Comparison of ENCODE assay signal across 11 cellular contexts in the genomic region with DNA sequence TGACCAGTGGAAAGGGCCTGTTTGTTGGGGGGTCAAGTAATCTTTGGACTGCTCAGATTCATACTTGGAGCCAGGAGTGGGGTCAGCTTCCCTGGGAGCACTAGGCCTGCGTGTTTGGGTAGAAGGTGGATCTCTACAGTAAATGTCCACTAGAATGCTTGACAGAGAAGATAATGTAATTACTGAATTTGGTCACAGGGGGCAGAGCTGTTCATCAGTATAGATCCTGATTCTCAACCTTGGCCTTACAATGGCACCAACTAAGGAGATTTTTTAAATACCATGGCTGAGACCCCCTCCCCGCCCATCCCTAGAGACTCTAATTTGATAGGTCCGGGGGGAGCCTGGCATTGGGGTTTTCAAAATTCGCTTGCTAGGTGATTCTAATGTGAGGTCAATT.
DNase-seq lines count a peak whose midpoint lies in the region; ATAC-seq and TF ChIP-seq lines count a peak whose summit lies in the region.
"Had no signal": no experiment of that assay in that cellular context is flagged by ENCODE, and none has a peak within 500 bp of the region (broad histone marks: within the 10 kb centered on the region; RNA-seq: fewer than 3 reads in every experiment).

No MANE protein-coding gene starts in this region.

- no peak overlapping the region for H3K9ac ChIP-seq in SK-N-SH

- no peak overlapping the region for H3K4me3 ChIP-seq in H7 (ENCODE audit: insufficient read depth, low read depth, low read length)
- no peak overlapping the region for H3K4me3 ChIP-seq in SK-N-SH (ENCODE audit: low read depth in 2 of 2, low read length in 1 of 2)

- ATAC-seq in HG02870 (IDR thresholded peaks at IDR 0.05; ENCODE audit: unreplicated experiment) (no peak), HG02588 (IDR thresholded peaks at IDR 0.05; ENCODE audit: unreplicated experiment) (no peak)

- DNase-seq in CD14-positive monocyte (ENCODE audit: low spot score) (no peak), H7 (peak; percentile 8), SK-N-SH (no peak), kidney glomerular epithelial cell (lab: John Stamatoyannopoulos, UW) (peak; percentile 0), AG08395 (ENCODE audit: low spot score) (no peak), NCI-H2107 treated with DMSO at 0.1 percent for 48 hours (lab: John Stamatoyannopoulos, UW; ENCODE audit: unreplicated experiment) (no peak)
- DNase-seq: amniotic stem cell, immature natural killer cell, NCI-H2107 had no signal

- POLR2A ChIA-PET in SK-N-SH (lab: Yijun Ruan, JAX): no interaction called here

- no peak for TF ChIP-seq EP300 in SK-N-SH (IDR thresholded peaks at IDR 0.05; ENCODE audit: borderline replicate concordance in 1 of 2, low read depth in 1 of 2, low read length in 1 of 2)

- peaks cover 0 to 3% (median 3%) of the 10 kb centered on the region in 3 donors for H3K27me3 Mint-ChIP-seq in CD14-positive monocyte (ENCODE audit: low read depth in 3 of 3)

- no peaks in the 10 kb centered on the region for H4K20me1 ChIP-seq in SK-N-SH (ENCODE audit: insufficient read depth)

- intact Hi-C loops in CD14-positive monocyte (cut with micrococcal nuclease): no loop called here

- no peaks in the 10 kb centered on the region for H3K27me3 ChIP-seq in H7 (ENCODE audit: control insufficient read depth, insufficient read depth, low read length)
- H3K27me3 ChIP-seq in SK-N-SH (ENCODE audit: insufficient read depth): no peaks in the 10 kb centered on the region

- H3K27ac Mint-ChIP-seq in CD14-positive monocyte: no peak overlapping the region
- H3K27ac Mint-ChIP-seq: immature natural killer cell had no signal

- H3F3A ChIP-seq in SK-N-SH (replicated peaks; ENCODE audit: insufficient read depth): no peaks in the 10 kb centered on the region

- no peaks in the 10 kb centered on the region for H3K9me2 ChIP-seq in SK-N-SH

- TF ChIP-seq RAD21 in SK-N-SH (IDR thresholded peaks at IDR 0.05; ENCODE audit: low read length): 0 out of 2 replicates have a peak, but pooled peaks have one; percentile 12

- TF ChIP-seq CTCF in CD14-positive monocyte (IDR thresholded peaks at IDR 0.05): peak; percentile 41
- peak; percentile 46 for TF ChIP-seq CTCF in SK-N-SH (IDR thresholded peaks at IDR 0.05)

- H3K36me3 Mint-ChIP-seq in CD14-positive monocyte: no peaks in the 10 kb centered on the region
- H3K36me3 Mint-ChIP-seq: immature natural killer cell had no signal

- H3K4me3 Mint-ChIP-seq in CD14-positive monocyte: no peak overlapping the region
- H3K4me3 Mint-ChIP-seq: immature natural killer cell had no signal

- H3K36me3 ChIP-seq in H7 (replicated peaks; ENCODE audit: control insufficient read depth, insufficient read depth, low read length) (no peaks in the 10 kb centered on the region), SK-N-SH (replicated peaks in 1 of 2; ENCODE audit: control insufficient read depth in 1 of 2, insufficient read depth in 2 of 2, low read length in 1 of 2) (no peaks in the 10 kb centered on the region)

- no peaks in the 10 kb centered on the region for H3K4me1 ChIP-seq in SK-N-SH (ENCODE audit: control insufficient read depth in 1 of 2, insufficient read depth in 2 of 2, low read depth in 1 of 2, low read length in 1 of 2)

- H3K79me2 ChIP-seq in SK-N-SH (ENCODE audit: insufficient read depth): no peaks in the 10 kb centered on the region

- H3K9me3 ChIP-seq in SK-N-SH: no peaks in the 10 kb centered on the region

- CTCF ChIA-PET in SK-N-SH (lab: Yijun Ruan, JAX): interaction anchor here (0.8 to 2.4 kb wide), 3 partner anchors 9 to 31 kb away, joined by 3 to 9 read pairs (median 6); no protein-coding TSS in a partner anchor

- H3K4me1 Mint-ChIP-seq in CD14-positive monocyte: no peaks in the 10 kb centered on the region
- H3K4me1 Mint-ChIP-seq: immature natural killer cell had no signal

- no peak overlapping the region for H3K27ac ChIP-seq in SK-N-SH (ENCODE audit: low read depth in 2 of 2, low read length in 1 of 2)

- H3K9me3 Mint-ChIP-seq in CD14-positive monocyte: peaks cover 0 to 5% (median 2%) of the 10 kb centered on the region in 7 donors

- WGBS in SK-N-SH (ENCODE audit: low lambda C conversion rate): 55% methylated on average over 4 of the region's 4 CpGs

- H3K4me2 ChIP-seq in SK-N-SH: no peak overlapping the region

- no peak overlapping the region for H2AFZ ChIP-seq in SK-N-SH (ENCODE audit: low read depth)

TF ChIP-seq in SK-N-SH, 30 proteins besides CTCF, POLR2A, EP300 and RAD21:
- TF ChIP-seq FOSL2 (IDR thresholded peaks at IDR 0.05; ENCODE audit: borderline replicate concordance, low read depth) (no peak), FOXJ3 (CRISPR knock-in tag; IDR thresholded peaks at IDR 0.05) (no peak), SMC3 (IDR thresholded peaks at IDR 0.05; ENCODE audit: low read depth, low read length) (no peak), YY1 (IDR thresholded peaks at IDR 0.05; ENCODE audit: low read depth) (no peak), NRF1 (IDR thresholded peaks at IDR 0.05; ENCODE audit: low read depth, low read length) (no peak), TEAD4 (IDR thresholded peaks at IDR 0.05; ENCODE audit: borderline replicate concordance, insufficient read depth) (no peak), CHD2 (IDR thresholded peaks at IDR 0.05; ENCODE audit: low read length, partially characterized antibody) (no peak), GABPA (IDR thresholded peaks at IDR 0.05; ENCODE audit: low read depth) (no peak), GATA2 (CRISPR knock-in tag; IDR thresholded peaks at IDR 0.05) (no peak), RFX5 (IDR thresholded peaks at IDR 0.05; ENCODE audit: low read length) (no peak), TCF12 (IDR thresholded peaks at IDR 0.05) (no peak), MEF2A (IDR thresholded peaks at IDR 0.05; ENCODE audit: borderline replicate concordance, low read depth) (no peak), MXI1 (IDR thresholded peaks at IDR 0.05; ENCODE audit: low read depth, low read length) (no peak), ELF1 (IDR thresholded peaks at IDR 0.05) (no peak)
- TF ChIP-seq, protein P1, sequence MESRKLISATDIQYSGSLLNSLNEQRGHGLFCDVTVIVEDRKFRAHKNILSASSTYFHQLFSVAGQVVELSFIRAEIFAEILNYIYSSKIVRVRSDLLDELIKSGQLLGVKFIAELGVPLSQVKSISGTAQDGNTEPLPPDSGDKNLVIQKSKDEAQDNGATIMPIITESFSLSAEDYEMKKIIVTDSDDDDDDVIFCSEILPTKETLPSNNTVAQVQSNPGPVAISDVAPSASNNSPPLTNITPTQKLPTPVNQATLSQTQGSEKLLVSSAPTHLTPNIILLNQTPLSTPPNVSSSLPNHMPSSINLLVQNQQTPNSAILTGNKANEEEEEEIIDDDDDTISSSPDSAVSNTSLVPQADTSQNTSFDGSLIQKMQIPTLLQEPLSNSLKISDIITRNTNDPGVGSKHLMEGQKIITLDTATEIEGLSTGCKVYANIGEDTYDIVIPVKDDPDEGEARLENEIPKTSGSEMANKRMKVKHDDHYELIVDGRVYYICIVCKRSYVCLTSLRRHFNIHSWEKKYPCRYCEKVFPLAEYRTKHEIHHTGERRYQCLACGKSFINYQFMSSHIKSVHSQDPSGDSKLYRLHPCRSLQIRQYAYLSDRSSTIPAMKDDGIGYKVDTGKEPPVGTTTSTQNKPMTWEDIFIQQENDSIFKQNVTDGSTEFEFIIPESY (IDR thresholded peaks at IDR 0.05; ENCODE audit: borderline replicate concordance, low read depth): no peak
- TF ChIP-seq, protein P2, sequence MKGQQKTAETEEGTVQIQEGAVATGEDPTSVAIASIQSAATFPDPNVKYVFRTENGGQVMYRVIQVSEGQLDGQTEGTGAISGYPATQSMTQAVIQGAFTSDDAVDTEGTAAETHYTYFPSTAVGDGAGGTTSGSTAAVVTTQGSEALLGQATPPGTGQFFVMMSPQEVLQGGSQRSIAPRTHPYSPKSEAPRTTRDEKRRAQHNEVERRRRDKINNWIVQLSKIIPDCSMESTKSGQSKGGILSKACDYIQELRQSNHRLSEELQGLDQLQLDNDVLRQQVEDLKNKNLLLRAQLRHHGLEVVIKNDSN (IDR thresholded peaks at IDR 0.05; ENCODE audit: borderline replicate concordance, low read depth): no peak
- TF ChIP-seq, protein P3, sequence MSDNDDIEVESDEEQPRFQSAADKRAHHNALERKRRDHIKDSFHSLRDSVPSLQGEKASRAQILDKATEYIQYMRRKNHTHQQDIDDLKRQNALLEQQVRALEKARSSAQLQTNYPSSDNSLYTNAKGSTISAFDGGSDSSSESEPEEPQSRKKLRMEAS (IDR thresholded peaks at IDR 0.05; ENCODE audit: low read depth): no peak
- TF ChIP-seq, protein P4, sequence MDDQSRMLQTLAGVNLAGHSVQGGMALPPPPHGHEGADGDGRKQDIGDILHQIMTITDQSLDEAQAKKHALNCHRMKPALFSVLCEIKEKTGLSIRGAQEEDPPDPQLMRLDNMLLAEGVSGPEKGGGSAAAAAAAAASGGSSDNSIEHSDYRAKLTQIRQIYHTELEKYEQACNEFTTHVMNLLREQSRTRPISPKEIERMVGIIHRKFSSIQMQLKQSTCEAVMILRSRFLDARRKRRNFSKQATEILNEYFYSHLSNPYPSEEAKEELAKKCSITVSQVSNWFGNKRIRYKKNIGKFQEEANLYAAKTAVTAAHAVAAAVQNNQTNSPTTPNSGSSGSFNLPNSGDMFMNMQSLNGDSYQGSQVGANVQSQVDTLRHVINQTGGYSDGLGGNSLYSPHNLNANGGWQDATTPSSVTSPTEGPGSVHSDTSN (IDR thresholded peaks at IDR 0.05): no peak
- TF ChIP-seq, protein P5, sequence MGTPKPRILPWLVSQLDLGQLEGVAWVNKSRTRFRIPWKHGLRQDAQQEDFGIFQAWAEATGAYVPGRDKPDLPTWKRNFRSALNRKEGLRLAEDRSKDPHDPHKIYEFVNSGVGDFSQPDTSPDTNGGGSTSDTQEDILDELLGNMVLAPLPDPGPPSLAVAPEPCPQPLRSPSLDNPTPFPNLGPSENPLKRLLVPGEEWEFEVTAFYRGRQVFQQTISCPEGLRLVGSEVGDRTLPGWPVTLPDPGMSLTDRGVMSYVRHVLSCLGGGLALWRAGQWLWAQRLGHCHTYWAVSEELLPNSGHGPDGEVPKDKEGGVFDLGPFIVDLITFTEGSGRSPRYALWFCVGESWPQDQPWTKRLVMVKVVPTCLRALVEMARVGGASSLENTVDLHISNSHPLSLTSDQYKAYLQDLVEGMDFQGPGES (IDR thresholded peaks at IDR 0.05; ENCODE audit: low read depth, low read length): no peak

Comparison
In these comparisons a context has a peak if more than half of its experiments do, and no peak if none do; other contexts are left out.
1. DNase-seq: peak in H7 (single experiment) and kidney glomerular epithelial cell (single experiment); none in CD14-positive monocyte (single experiment), SK-N-SH (single experiment), AG08395 (single experiment) and NCI-H2107 treated with DMSO at 0.1 percent for 48 hours (single experiment).